Comparison of ENCODE assay signal across 20 cellular contexts in genomic region chr20:40922865-40923264, GRCh38.
"Had no signal": no experiment of that assay in that cellular context is flagged by ENCODE, and none has a peak within 500 bp of the region (broad histone marks: within the 10 kb centered on the region; RNA-seq: fewer than 3 reads in every experiment).

No MANE protein-coding gene starts in this region.

- H3K4me3 ChIP-seq: esophagus muscularis mucosa, left lung, lower lobe of right lung, neural progenitor cell, ovary, right atrium auricular region, tibial artery, upper lobe of left lung, vagina had no signal

- H3K4me2 ChIP-seq: neural progenitor cell had no signal

- H3K9me3 ChIP-seq: esophagus muscularis mucosa, left lung, lower lobe of right lung, ovary, right atrium auricular region, tibial artery, upper lobe of left lung, vagina had no signal

- H3K27ac ChIP-seq: epithelial cell of prostate, esophagus muscularis mucosa, left lung, lower lobe of right lung, neural progenitor cell, ovary, right atrium auricular region, tibial artery, upper lobe of left lung, vagina had no signal

- H3K27me3 ChIP-seq: left lung, neural progenitor cell, ovary, right atrium auricular region, tibial artery, upper lobe of left lung, vagina had no signal

- H3K4me1 ChIP-seq: esophagus muscularis mucosa, left lung, lower lobe of right lung, neural progenitor cell, right atrium auricular region, tibial artery, upper lobe of left lung, vagina had no signal

- H2AFZ ChIP-seq: neural progenitor cell had no signal

- ATAC-seq: left lung; lower lobe of right lung; natural killer cell; stimulated activated naive CD8-positive, alpha-beta T cell treated with anti-CD3 and anti-CD28 coated beads, Interleukin-15, Interleukin-2, amounts not matched to agents 100 U/mL and 50 U/mL, for 24 hours had no signal

- FAIRE-seq: endometrium, keratinocyte, small intestine had no signal

- H3K9ac ChIP-seq: neural progenitor cell had no signal

- DNase-seq: effector memory CD4-positive, alpha-beta T cell; foreskin fibroblast; immature natural killer cell; left lung; lower lobe of right lung; natural killer cell; nucleus accumbens; ovary; small intestine; stimulated activated CD4-positive, alpha-beta T cell treated with anti-CD3 and anti-CD28 coated beads, Interleukin-12 subunit alpha, Interleukin-12 subunit beta, amount 100 ng/mL, for 4 hours; stimulated activated naive CD8-positive, alpha-beta T cell treated with anti-CD3 and anti-CD28 coated beads, Interleukin-15, Interleukin-2, amounts not matched to agents 100 U/mL and 50 U/mL, for 24 hours; tibial artery; upper lobe of left lung had no signal

- H3K36me3 ChIP-seq: esophagus muscularis mucosa, left lung, lower lobe of right lung, neural progenitor cell, ovary, right atrium auricular region, tibial artery, upper lobe of left lung, vagina had no signal
